In the genomic region with DNA sequence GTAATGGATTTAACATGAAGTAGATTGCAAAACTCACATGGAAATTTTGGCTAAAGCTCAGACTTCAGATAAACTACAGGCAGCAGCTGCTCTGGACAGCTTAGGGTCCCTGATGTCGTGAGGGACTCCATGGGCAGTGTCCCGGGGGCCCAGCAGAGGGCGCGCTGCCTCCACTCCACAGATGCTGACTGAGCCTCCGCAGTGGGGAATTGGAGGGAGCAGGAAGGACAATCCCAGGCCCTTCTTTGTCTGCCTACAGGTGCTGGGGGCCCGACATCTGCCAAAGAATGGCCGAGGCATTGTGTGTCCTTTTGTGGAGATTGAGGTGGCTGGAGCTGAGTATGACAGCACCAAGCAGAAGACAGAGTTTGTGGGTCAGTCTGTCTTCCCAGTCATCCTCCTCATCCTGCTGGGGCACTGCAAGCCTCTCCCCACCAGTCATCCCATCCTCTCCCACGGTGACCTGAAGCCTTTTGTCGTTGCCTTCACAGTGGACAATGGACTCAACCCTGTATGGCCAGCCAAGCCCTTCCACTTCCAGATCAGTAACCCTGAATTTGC, we compare ENCODE assay signal across 8 cellular contexts. TPM values are rescaled to one million over a fixed set of nuclear protein-coding genes. Genes with fewer than 3 reads are reported as not detected.
DNase-seq lines count a peak whose midpoint lies in the region; ATAC-seq and TF ChIP-seq lines count a peak whose summit lies in the region.

No MANE protein-coding gene starts in this region.

- H3K27me3 ChIP-seq in endodermal cell (ENCODE audit: control insufficient read depth, insufficient read depth, low read length, poor library complexity, severe bottlenecking), result no peaks in the 10 kb centered on the region

- H3K27me3 Mint-ChIP-seq in endodermal cell (ENCODE audit: insufficient read depth), result no peaks in the 10 kb centered on the region

- H3K4me3 ChIP-seq in endodermal cell (ENCODE audit: low read length), result no peak overlapping the region

- 20 to 47% methylated on average over 2 to 9 of the region's 9 CpGs for WGBS in endodermal cell (ENCODE audit: insufficient coverage in 1 of 2, insufficient read length in 1 of 2), 2 experiments

- TF ChIP-seq CTCF in endodermal cell (conservative IDR thresholded peaks at IDR 0.05), result peak; percentile 97

- no peaks in the 10 kb centered on the region for H3K9me3 Mint-ChIP-seq in endodermal cell

- no peak overlapping the region for H3K4me3 Mint-ChIP-seq in endodermal cell

- no peak overlapping the region for H3K27ac ChIP-seq in endodermal cell (ENCODE audit: low read depth, low read length)

- no peak overlapping the region for H3K9ac ChIP-seq in endodermal cell (ENCODE audit: extremely low read depth, low read length, poor library complexity, severe bottlenecking)

- peaks cover 6% of the 10 kb centered on the region for H3K4me1 Mint-ChIP-seq in endodermal cell

- peaks cover 12% of the 10 kb centered on the region for H3K4me1 ChIP-seq in endodermal cell (ENCODE audit: control insufficient read depth, insufficient read depth, low read length)

- H3K36me3 Mint-ChIP-seq in endodermal cell (ENCODE audit: low read depth), result peaks cover 65% of the 10 kb centered on the region

- H3K27ac Mint-ChIP-seq in endodermal cell, result peak overlapping the region; percentile 72

- no peaks in the 10 kb centered on the region for H3K9me3 ChIP-seq in endodermal cell (ENCODE audit: control insufficient read depth, low read length)

- ATAC-seq in HG02610 (IDR thresholded peaks at IDR 0.05; ENCODE audit: unreplicated experiment) (peak; percentile 66), HG03039 (IDR thresholded peaks at IDR 0.05; ENCODE audit: unreplicated experiment) (no peak)

- H3K36me3 ChIP-seq in endodermal cell (ENCODE audit: control insufficient read depth, insufficient read depth, low read length), result peaks cover 83% of the 10 kb centered on the region

- DNase-seq in CMK (ENCODE audit: low read depth), result peak; percentile 22
- peak; percentile 15 for DNase-seq in NCI-H774 (lab: John Stamatoyannopoulos, UW)
- DNase-seq in activated CD8-positive, alpha-beta memory T cell treated with anti-CD3 and anti-CD28 coated beads for 48 hours (ENCODE audit: low read depth in 2 of 3, low spot score in 2 of 3), result peak; percentile 38 to 53 (median 50)
- peak; percentile 95 for DNase-seq in endodermal cell
- DNase-seq in midbrain (lab: John Stamatoyannopoulos, UW), result peak; percentile 86
- DNase-seq in stimulated activated CD8-positive, alpha-beta memory T cell treated with anti-CD3 and anti-CD28 coated beads, Interleukin-15, amount 100 ng/mL, for 48 hours (ENCODE audit: low read depth in 2 of 2), result peak; percentile 30 to 38

RNA-seq across cellular contexts. Expression of gene PLCG1, which starts 35.9 kb away (rescaled TPM):
- 100 to 1,000 TPM; 227 to 257 TPM for total RNA-seq in endodermal cell
- polyA plus RNA-seq in endodermal cell (2013, experiment 1 of 2), result 283 TPM
- 237 TPM for polyA plus RNA-seq in endodermal cell (2013, experiment 2 of 2)

Comparison
In these comparisons a context has a peak if more than half of its experiments do, and no peak if none do; other contexts are left out.
1. DNase-seq: peak in every context shown above with its lines; median percentile 95 in endodermal cell; 86 in midbrain; 50 in activated CD8-positive, alpha-beta memory T cell treated with anti-CD3 and anti-CD28 coated beads for 48 hours; 34 in stimulated activated CD8-positive, alpha-beta memory T cell treated with anti-CD3 and anti-CD28 coated beads, Interleukin-15, amount 100 ng/mL, for 48 hours; 22 in CMK; 15 in NCI-H774.